ENCODE assay signal across 8 cellular contexts in genomic region chr2:68185541-68186164, GRCh38. TPM values are rescaled to one million over a fixed set of nuclear protein-coding genes. Genes with fewer than 3 reads are reported as not detected.
DNase-seq lines count a peak whose midpoint lies in the region; ATAC-seq and TF ChIP-seq lines count a peak whose summit lies in the region.

No MANE protein-coding gene starts in this region.

- H3K4me1 Mint-ChIP-seq in brain: peaks cover 2% of the 10 kb centered on the region

- H3K27me3 ChIP-seq in lung (ENCODE audit: control insufficient read depth, insufficient read depth): no peaks in the 10 kb centered on the region
- no peaks in the 10 kb centered on the region for H3K27me3 ChIP-seq in testis

- no peaks in the 10 kb centered on the region for H3K9me3 ChIP-seq in lung (ENCODE audit: control insufficient read depth in 2 of 2, insufficient read depth in 1 of 2, low read length in 1 of 2)
- H3K9me3 ChIP-seq in testis: no peaks in the 10 kb centered on the region

- H3K9me3 Mint-ChIP-seq in brain: no peaks in the 10 kb centered on the region

- H3K27ac Mint-ChIP-seq in brain: no peak overlapping the region

- 45 to 56% methylated on average over 5 of the region's 5 CpGs for WGBS in lung, 2 donors
- WGBS in testis, 2 donors: 40 to 55% methylated on average over 5 of the region's 5 CpGs

- H3K4me1 ChIP-seq in lung (ENCODE audit: control insufficient read depth in 2 of 2, insufficient read depth in 2 of 2, low read length in 2 of 2) (no peaks in the 10 kb centered on the region), testis (no peaks in the 10 kb centered on the region)

- no peaks in the 10 kb centered on the region for H3K27me3 Mint-ChIP-seq in brain

- intact Hi-C loops in testis (cut with DNase I; ENCODE audit: low total_unique reads): no loop called here

- no peak overlapping the region for H3K4me3 Mint-ChIP-seq in brain

- H3K36me3 ChIP-seq in lung (ENCODE audit: control insufficient read depth in 2 of 2, insufficient read depth in 2 of 2, low read length in 2 of 2) (peaks cover 2% of the 10 kb centered on the region in 2 donors), testis (ENCODE audit: low read depth, missing control alignments) (no peaks in the 10 kb centered on the region)

- H3K4me3 ChIP-seq in lung (no peak overlapping the region), testis (no peak overlapping the region)

- ATAC-seq in lung (ENCODE audit: insufficient read depth, low FRiP score) (no peak), GM21825 (IDR thresholded peaks at IDR 0.05; ENCODE audit: unreplicated experiment) (no peak), GM18858 (IDR thresholded peaks at IDR 0.05; ENCODE audit: unreplicated experiment) (no peak)

- peaks cover 31% of the 10 kb centered on the region for H3K36me3 Mint-ChIP-seq in brain

- TF ChIP-seq CTCF in GM10266 (IDR thresholded peaks at IDR 0.05; ENCODE audit: control insufficient read depth, insufficient read depth, low read depth, missing control alignments) (peak; percentile 62), brain (conservative IDR thresholded peaks at IDR 0.05) (peak; percentile 43 to 70), lung (IDR thresholded peaks at IDR 0.05; ENCODE audit: control extremely low read depth, extremely low read depth) (no peak), testis (IDR thresholded peaks at IDR 0.05) (peak in 2 of 3 experiments; percentile 31 to 59)

- no peak for TF ChIP-seq POLR2A in testis (IDR thresholded peaks at IDR 0.05)

- DNase-seq in GM10266 (ENCODE audit: extremely low spot score) (peak; percentile 20), HuH-7.5 (ENCODE audit: low spot score) (peak; percentile 6), T-helper 22 cell (ENCODE audit: low read depth) (peak; percentile 23), lung (ENCODE audit: low spot score) (peak; percentile 47), testis (peak; percentile 50)

- no peak overlapping the region for H3K27ac ChIP-seq in lung (ENCODE audit: low read depth in 1 of 2, low read length in 1 of 2)
- H3K27ac ChIP-seq in testis: no peak overlapping the region

RNA-seq across cellular contexts. Expression of gene PNO1, which starts 28.0 kb away (rescaled TPM):
- polyA plus RNA-seq in brain (ENCODE audit: insufficient read depth, low read depth, low replicate concordance): 10.5 TPM
- 10 to 100 TPM in 1 of 2 donors, 1 to 10 TPM in 1; 7.8 to 13.3 TPM for total RNA-seq in lung
- polyA plus RNA-seq in lung: 10 to 100 TPM in 1 of 2 donors, 1 to 10 TPM in 1; 8.2 to 19.4 TPM
- 10 to 100 TPM; 13.3 to 18.4 TPM for total RNA-seq in testis
- polyA plus RNA-seq in testis (ENCODE audit: insufficient read depth, low read depth, low replicate concordance): 15.4 TPM
